ENCODE assay signal across 12 cellular contexts in genomic region chr4:22238742-22239141, GRCh38.
A peak's percentile ranks its signal among the peaks of the same experiment; 100 is the strongest.
DNase-seq lines count a peak whose midpoint lies in the region; ATAC-seq and TF ChIP-seq lines count a peak whose summit lies in the region.
"Had no signal": no experiment of that assay in that cellular context is flagged by ENCODE, and none has a peak within 500 bp of the region (broad histone marks: within the 10 kb centered on the region; RNA-seq: fewer than 3 reads in every experiment).

No MANE protein-coding gene starts in this region.

- peak; percentile 30 for TF ChIP-seq CTCF in cardiac muscle cell (IDR thresholded peaks at IDR 0.05; ENCODE audit: low read depth, low read length)

- DNase-seq in cardiac muscle cell (ENCODE audit: low read depth in 1 of 2, low spot score in 1 of 2): peak in 1 of 2 donors; percentile 50
- DNase-seq in Right ventricle myocardium superior: no peak
- peak; percentile 16 for DNase-seq in kidney tubule cell (ENCODE audit: low spot score)
- no peak for DNase-seq in activated CD4-positive, CD25-positive, alpha-beta regulatory T cell (lab: John Stamatoyannopoulos, UW)
- no peak for DNase-seq in inferior parietal cortex (ENCODE audit: extremely low spot score)
- no peak for DNase-seq in AML-193 (lab: John Stamatoyannopoulos, UW)
- DNase-seq: left ventricle myocardium inferior, NCI-H2171, psoas muscle had no signal

- H3K36me3 ChIP-seq in cardiac muscle cell: no peaks in the 10 kb centered on the region
- H3K36me3 ChIP-seq: left ventricle myocardium inferior, tibial nerve had no signal

- no peaks in the 10 kb centered on the region for H3K9me3 ChIP-seq in cardiac muscle cell (ENCODE audit: low read depth)

- no peak for ATAC-seq in Right ventricle myocardium superior (ENCODE audit: poor library complexity)
- peak; percentile 66 for ATAC-seq in SK-N-SH treated with all-trans-retinoic acid at 6 μM for 48 hours
- ATAC-seq in HG02973 (IDR thresholded peaks at IDR 0.05; ENCODE audit: unreplicated experiment): no peak
- ATAC-seq: psoas muscle had no signal

- peak overlapping the region; percentile 46 for H3K27ac ChIP-seq in cardiac muscle cell
- H3K27ac ChIP-seq: left ventricle myocardium inferior, psoas muscle, tibial nerve had no signal

- H3K4me1 ChIP-seq in cardiac muscle cell (ENCODE audit: low read depth): peaks cover 36% of the 10 kb centered on the region
- H3K4me1 ChIP-seq: left ventricle myocardium inferior, psoas muscle, tibial nerve had no signal

- H3K27me3 ChIP-seq in cardiac muscle cell: no peaks in the 10 kb centered on the region
- H3K27me3 ChIP-seq: tibial nerve had no signal

- intact Hi-C loops in Right ventricle myocardium superior (cut with DNase I): no loop called here

- no peak overlapping the region for H3K4me3 ChIP-seq in cardiac muscle cell
- H3K4me3 ChIP-seq: left ventricle myocardium inferior, psoas muscle, tibial nerve had no signal

TF ChIP-seq in SK-N-SH treated with all-trans-retinoic acid at 6 μM for 48 hours, 23 proteins besides CTCF, POLR2A, EP300 and RAD21:
- TF ChIP-seq TCF4 (CRISPR knock-in tag; IDR thresholded peaks at IDR 0.05; ENCODE audit: borderline replicate concordance): no peak
- TF ChIP-seq, protein P1, sequence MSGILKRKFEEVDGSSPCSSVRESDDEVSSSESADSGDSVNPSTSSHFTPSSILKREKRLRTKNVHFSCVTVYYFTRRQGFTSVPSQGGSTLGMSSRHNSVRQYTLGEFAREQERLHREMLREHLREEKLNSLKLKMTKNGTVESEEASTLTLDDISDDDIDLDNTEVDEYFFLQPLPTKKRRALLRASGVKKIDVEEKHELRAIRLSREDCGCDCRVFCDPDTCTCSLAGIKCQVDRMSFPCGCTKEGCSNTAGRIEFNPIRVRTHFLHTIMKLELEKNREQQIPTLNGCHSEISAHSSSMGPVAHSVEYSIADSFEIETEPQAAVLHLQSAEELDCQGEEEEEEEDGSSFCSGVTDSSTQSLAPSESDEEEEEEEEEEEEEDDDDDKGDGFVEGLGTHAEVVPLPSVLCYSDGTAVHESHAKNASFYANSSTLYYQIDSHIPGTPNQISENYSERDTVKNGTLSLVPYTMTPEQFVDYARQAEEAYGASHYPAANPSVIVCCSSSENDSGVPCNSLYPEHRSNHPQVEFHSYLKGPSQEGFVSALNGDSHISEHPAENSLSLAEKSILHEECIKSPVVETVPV (CRISPR knock-in tag; IDR thresholded peaks at IDR 0.05): no peak
- no peak for TF ChIP-seq SNAI2 (CRISPR knock-in tag; IDR thresholded peaks at IDR 0.05)
- TF ChIP-seq BACH2 (CRISPR knock-in tag; IDR thresholded peaks at IDR 0.05; ENCODE audit: borderline replicate concordance): no peak
- TF ChIP-seq CREB5 (CRISPR knock-in tag; IDR thresholded peaks at IDR 0.05; ENCODE audit: low read depth): no peak
- no peak for TF ChIP-seq ZNF565 (CRISPR knock-in tag; conservative IDR thresholded peaks at IDR 0.05; ENCODE audit: low read depth)
- TF ChIP-seq ZNF70 (CRISPR knock-in tag; IDR thresholded peaks at IDR 0.05): no peak
- TF ChIP-seq ZC3H10 (CRISPR knock-in tag; IDR thresholded peaks at IDR 0.05): no peak
- no peak for TF ChIP-seq ARNTL (CRISPR knock-in tag; IDR thresholded peaks at IDR 0.05; ENCODE audit: borderline replicate concordance, low read depth)
- no peak for TF ChIP-seq PATZ1 (CRISPR knock-in tag; IDR thresholded peaks at IDR 0.05; ENCODE audit: borderline replicate concordance)
- no peak for TF ChIP-seq TSHZ2 (CRISPR knock-in tag; IDR thresholded peaks at IDR 0.05)
- no peak for TF ChIP-seq CSDC2 (CRISPR knock-in tag; IDR thresholded peaks at IDR 0.05)
